8 cellular contexts compared by ENCODE assay signal in the genomic region with DNA sequence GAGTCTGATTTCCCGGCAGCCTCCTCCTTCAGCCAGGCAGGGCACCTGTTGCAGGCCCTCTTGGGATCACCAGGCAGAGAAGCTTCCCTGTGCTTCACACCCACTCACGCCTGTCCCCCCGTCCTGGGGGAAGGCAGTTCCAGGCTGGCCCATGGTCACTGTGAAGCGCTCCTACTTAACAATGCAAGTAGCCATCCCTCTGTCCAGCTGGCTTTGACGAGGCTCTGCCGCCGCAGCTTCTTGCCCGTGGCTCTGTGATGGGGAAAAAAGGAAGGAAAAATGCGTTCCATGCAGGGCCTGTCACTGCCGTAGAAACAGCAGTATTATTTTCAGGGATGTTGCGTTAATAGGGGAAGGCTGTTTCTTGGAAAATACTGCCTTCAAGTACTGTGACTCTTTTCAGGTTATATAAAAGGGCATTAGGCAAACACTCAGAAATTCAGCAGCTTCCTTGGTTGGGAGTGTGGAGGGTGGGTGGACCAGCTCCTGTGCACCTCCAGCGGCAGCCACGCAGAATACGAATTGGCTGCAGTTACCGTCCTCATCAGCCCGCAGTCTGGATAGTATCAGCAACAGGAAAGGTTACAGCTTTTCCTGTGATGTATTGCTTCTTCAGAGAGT.
A peak's percentile ranks its signal among the peaks of the same experiment; 100 is the strongest.
DNase-seq lines count a peak whose midpoint lies in the region; ATAC-seq and TF ChIP-seq lines count a peak whose summit lies in the region.

No MANE protein-coding gene starts in this region.

- H3K4me3 ChIP-seq in BJ (ENCODE audit: low read depth, low read length) = no peak overlapping the region
- peak overlapping the region; percentile 45 for H3K4me3 ChIP-seq in left ventricle myocardium inferior
- peak overlapping the region in 1 of 2 donors; percentile 3 for H3K4me3 ChIP-seq in prostate gland
- no peak overlapping the region for H3K4me3 ChIP-seq in CD8-positive, alpha-beta memory T cell (ENCODE audit: low read length)

- H3K27me3 ChIP-seq in BJ (ENCODE audit: control insufficient read depth, insufficient read depth, low read length) (no peaks in the 10 kb centered on the region), left ventricle myocardium inferior (ENCODE audit: low read depth) (no peaks in the 10 kb centered on the region), prostate gland (replicated peaks; ENCODE audit: insufficient read depth) (no peaks in the 10 kb centered on the region)
- no peaks in the 10 kb centered on the region for H3K27me3 ChIP-seq in CD8-positive, alpha-beta memory T cell (ENCODE audit: insufficient read depth, low read length, poor library complexity, severe bottlenecking)

- H3K27me3 Mint-ChIP-seq in CD8-positive, alpha-beta memory T cell = peaks cover 0 to under 1% of the 10 kb centered on the region in 2 donors

- H3K4me1 Mint-ChIP-seq in CD8-positive, alpha-beta memory T cell = peaks cover 14 to 18% (median 15%) of the 10 kb centered on the region in 3 donors

- peak overlapping the region in 1 of 8 donors; percentile 87 for H3K27ac Mint-ChIP-seq in CD8-positive, alpha-beta memory T cell

- H3K9me3 Mint-ChIP-seq in CD8-positive, alpha-beta memory T cell = peaks cover 0 to 4% (median 0%) of the 10 kb centered on the region in 5 donors

- H3K4me3 Mint-ChIP-seq in CD8-positive, alpha-beta memory T cell = peak overlapping the region in 1 of 7 donors; percentile 48

- 25% methylated on average over 16 of the region's 16 CpGs for WGBS in prostate gland

- DNase-seq in BJ (ENCODE audit: low read depth) = peak; percentile 58
- DNase-seq in anterior cingulate cortex (lab: John Stamatoyannopoulos, UW) = peak in 31 of 58 donors; percentile 13 to 73 (median 41)
- peak; percentile 51 for DNase-seq in left ventricle myocardium inferior
- peak; percentile 74 for DNase-seq in prostate gland (ENCODE audit: low spot score)
- DNase-seq in stimulated activated CD4-positive, alpha-beta T cell treated with anti-CD3 and anti-CD28 coated beads, Interleukin-1b, Interleukin-23, amount 100 ng/mL, for 48 hours = no peak
- no peak for DNase-seq in foreskin melanocyte
- DNase-seq in CD8-positive, alpha-beta memory T cell = no peak

- H3K27ac ChIP-seq in left ventricle myocardium inferior (replicated peaks) = peak overlapping the region; percentile 86
- H3K27ac ChIP-seq in prostate gland = peak overlapping the region; percentile 66 to 83
- no peak overlapping the region for H3K27ac ChIP-seq in CD8-positive, alpha-beta memory T cell (ENCODE audit: low read depth, low read length)

- TF ChIP-seq CTCF in BJ (IDR thresholded peaks at IDR 0.05; ENCODE audit: insufficient read depth, low read depth, low read length) (peak; percentile 82), left ventricle myocardium inferior (IDR thresholded peaks at IDR 0.05; ENCODE audit: borderline replicate concordance) (peak; percentile 64), prostate gland (IDR thresholded peaks at IDR 0.05) (peak in 3 of 4 experiments; percentile 29 to 63 (median 59))

- no peak for ATAC-seq in GM21576 (IDR thresholded peaks at IDR 0.05; ENCODE audit: unreplicated experiment)

- H3K36me3 ChIP-seq in BJ (ENCODE audit: control insufficient read depth, insufficient read depth, low read length) = no peaks in the 10 kb centered on the region
- H3K36me3 ChIP-seq in left ventricle myocardium inferior = no peaks in the 10 kb centered on the region
- H3K36me3 ChIP-seq in prostate gland = no peaks in the 10 kb centered on the region
- H3K36me3 ChIP-seq in CD8-positive, alpha-beta memory T cell (ENCODE audit: insufficient read depth, low read length) = no peaks in the 10 kb centered on the region

- intact Hi-C loops in left ventricle myocardium inferior (cut with micrococcal nuclease) (no loop called here), prostate gland (cut with DNase I) (loop anchor here (5.0 kb wide), 3 partner anchors 50 to 230 kb away; partner anchors contain the start of gene KLHL29)

- CTCF ChIA-PET in BJ (lab: Yijun Ruan, JAX) = interaction anchor here (0.6 to 1.8 kb wide), 12 partner anchors 9 to 1351 kb away, joined by 3 to 6 read pairs (median 3); no protein-coding TSS in a partner anchor
- CTCF ChIA-PET in CD8-positive, alpha-beta memory T cell (lab: Charles Lee) = no interaction called here

- H3K9me3 ChIP-seq in left ventricle myocardium inferior (replicated peaks) = peaks cover 8% of the 10 kb centered on the region
- H3K9me3 ChIP-seq in prostate gland = no peaks in the 10 kb centered on the region
- no peaks in the 10 kb centered on the region for H3K9me3 ChIP-seq in CD8-positive, alpha-beta memory T cell (ENCODE audit: low read length)

- no peak for TF ChIP-seq POLR2A in prostate gland (IDR thresholded peaks at IDR 0.05)

- no peaks in the 10 kb centered on the region for H3K36me3 Mint-ChIP-seq in CD8-positive, alpha-beta memory T cell

- POLR2A ChIA-PET in BJ (lab: Charles Lee) = no interaction called here
- POLR2A ChIA-PET in CD8-positive, alpha-beta memory T cell (lab: Charles Lee) = no interaction called here

- peaks cover 47% of the 10 kb centered on the region for H3K4me1 ChIP-seq in left ventricle myocardium inferior
- H3K4me1 ChIP-seq in prostate gland (replicated peaks) = peaks cover 4% of the 10 kb centered on the region
- H3K4me1 ChIP-seq in CD8-positive, alpha-beta memory T cell (ENCODE audit: insufficient read depth, low read length) = no peaks in the 10 kb centered on the region

Comparison
In these comparisons a context has a peak if more than half of its experiments do, and no peak if none do; other contexts are left out.
1. DNase-seq: peak in BJ (single experiment), anterior cingulate cortex (31 of 58), left ventricle myocardium inferior (single experiment) and prostate gland (single experiment); none in stimulated activated CD4-positive, alpha-beta T cell treated with anti-CD3 and anti-CD28 coated beads, Interleukin-1b, Interleukin-23, amount 100 ng/mL, for 48 hours (single experiment), foreskin melanocyte (single experiment) and CD8-positive, alpha-beta memory T cell (0 of 5).
2. Peak in every context shown above with its lines, with median percentiles within 50 percentile points of each other: CTCF ChIP-seq.